In the genomic region with DNA sequence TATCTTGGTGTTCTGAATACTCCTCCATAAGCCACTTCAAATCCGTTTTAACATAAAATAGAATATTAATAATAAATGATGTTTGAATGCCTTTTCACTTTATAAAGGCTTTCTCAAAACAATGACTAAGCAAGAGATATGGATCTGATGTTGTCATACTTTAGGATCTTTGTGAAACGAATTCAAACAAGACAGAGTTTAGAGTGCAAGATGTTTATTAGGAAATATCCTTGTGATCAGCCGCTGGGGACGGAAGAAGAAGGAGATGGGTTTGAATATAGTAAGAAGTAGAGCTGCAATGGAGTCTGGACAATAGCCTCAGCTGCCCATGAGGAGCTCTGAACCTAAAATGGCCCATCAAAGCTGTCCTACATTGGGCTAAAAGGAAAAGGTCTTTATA, we compare ENCODE assay signal across 25 cellular contexts.
"Had no signal": no experiment of that assay in that cellular context is flagged by ENCODE, and none has a peak within 500 bp of the region (broad histone marks: within the 10 kb centered on the region; RNA-seq: fewer than 3 reads in every experiment).

No MANE protein-coding gene starts in this region.

- H2AFZ ChIP-seq: hepatocyte, neural progenitor cell, parathyroid adenoma had no signal

- H3K4me3 ChIP-seq: dorsolateral prefrontal cortex, gastroesophageal sphincter, heart left ventricle, hepatocyte, left lung, neural progenitor cell, prostate gland, right atrium auricular region, testis, tibial artery, upper lobe of left lung had no signal

- H3K36me3 ChIP-seq: gastroesophageal sphincter, heart left ventricle, left lung, neural progenitor cell, prostate gland, right atrium auricular region, tibial artery, upper lobe of left lung had no signal

- H3K27ac ChIP-seq: dorsolateral prefrontal cortex, epithelial cell of prostate, gastroesophageal sphincter, heart left ventricle, hepatocyte, left lung, neural progenitor cell, parathyroid adenoma, prostate gland, right atrium auricular region, testis, tibial artery, upper lobe of left lung had no signal

- DNase-seq: dorsolateral prefrontal cortex; effector CD4-positive, alpha-beta T cell; heart left ventricle; left cardiac atrium; left lung; mesendoderm; midbrain; naive thymus-derived CD4-positive, alpha-beta T cell; stimulated activated CD4-positive, alpha-beta T cell treated with anti-CD3 and anti-CD28 coated beads, Interleukin-2, amount 100 ng/mL, for 24 hours; stimulated activated CD4-positive, alpha-beta T cell treated with anti-CD3 and anti-CD28 coated beads, Interleukin-4, amount 100 ng/mL, for 24 hours; stimulated activated naive CD8-positive, alpha-beta T cell treated with anti-CD3 and anti-CD28 coated beads, Interleukin-15, Interleukin-2, amounts not matched to agents 100 U/mL and 50 U/mL, for 24 hours; substantia nigra; testis; tibial artery; upper lobe of left lung had no signal

- H3K79me2 ChIP-seq: hepatocyte, parathyroid adenoma had no signal

- H3K9ac ChIP-seq: neural progenitor cell, parathyroid adenoma had no signal

- H3K9me3 ChIP-seq: gastroesophageal sphincter, heart left ventricle, left lung, prostate gland, right atrium auricular region, testis, tibial artery, upper lobe of left lung had no signal

- H3K4me2 ChIP-seq: hepatocyte, neural progenitor cell had no signal

- ATAC-seq: esophagus mucosa; gastroesophageal sphincter; heart left ventricle; left cardiac atrium; left lung; naive thymus-derived CD4-positive, alpha-beta T cell; sciatic nerve; stimulated activated effector memory CD8-positive, alpha-beta T cell treated with anti-CD3 and anti-CD28 coated beads, Interleukin-12 subunit alpha, Interleukin-12 subunit beta, amount 100 ng/mL, for 72 hours; stimulated activated naive CD8-positive, alpha-beta T cell treated with anti-CD3 and anti-CD28 coated beads, Interleukin-15, Interleukin-2, amounts not matched to agents 100 U/mL and 50 U/mL, for 24 hours had no signal

- H3K27me3 ChIP-seq: dorsolateral prefrontal cortex, gastroesophageal sphincter, heart left ventricle, hepatocyte, left lung, neural progenitor cell, right atrium auricular region, testis, tibial artery, upper lobe of left lung had no signal

- H3K4me1 ChIP-seq: heart left ventricle, left lung, neural progenitor cell, parathyroid adenoma, prostate gland, right atrium auricular region, testis, tibial artery, upper lobe of left lung had no signal
